ENCODE assay signal across 8 cellular contexts in genomic region chr3:194685723-194686413, GRCh38. TPM values are rescaled to one million over a fixed set of nuclear protein-coding genes. Genes with fewer than 3 reads are reported as not detected.
DNase-seq lines count a peak whose midpoint lies in the region; ATAC-seq lines count a peak whose summit lies in the region.

Gene FAM43A (plus strand): TSS chr3:194685883. CDS start chr3:194686827, 944 bp downstream.

- POLR2A ChIA-PET in activated CD8-positive, alpha-beta memory T cell treated with anti-CD3 and anti-CD28 coated beads for 36 hours (lab: Charles Lee): interaction anchor here (0.6 to 3.0 kb wide), 3 partner anchors 11 to 83 kb away, joined by 3 to 18 read pairs (median 16); partner anchors contain the start of gene LSG1

- no peaks in the 10 kb centered on the region for H3K27me3 ChIP-seq in effector memory CD4-positive, alpha-beta T cell (replicated peaks; ENCODE audit: control insufficient read depth, insufficient read depth, low read length, poor library complexity, severe bottlenecking)

- DNase-seq in A172 (ENCODE audit: low spot score) (peak; percentile 90), NCI-H82 treated with DMSO at 0.1 percent for 48 hours (lab: John Stamatoyannopoulos, UW; ENCODE audit: unreplicated experiment) (peak; percentile 72), lung microvascular endothelial cell (ENCODE audit: low read depth in 2 of 2) (peak; percentile 97)
- peak; percentile 33 to 57 (median 52) for DNase-seq in effector memory CD4-positive, alpha-beta T cell
- DNase-seq in stimulated activated CD4-positive, alpha-beta T cell treated with anti-CD3 and anti-CD28 coated beads, TNF-alpha, amount 100 ng/mL, for 1 hour (ENCODE audit: low read depth in 3 of 3, low spot score in 1 of 3): peak; percentile 27 to 65 (median 59)

- H3K9me3 ChIP-seq in effector memory CD4-positive, alpha-beta T cell (ENCODE audit: control insufficient read depth, low read length): no peaks in the 10 kb centered on the region

- H3K4me3 ChIP-seq in effector memory CD4-positive, alpha-beta T cell (ENCODE audit: insufficient read depth, low read depth, low read length, poor library complexity, severe bottlenecking): peak within 1 kb of the TSS; percentile 81

- CTCF ChIA-PET in activated CD8-positive, alpha-beta memory T cell treated with anti-CD3 and anti-CD28 coated beads for 36 hours (lab: Charles Lee): interaction anchor here (0.6 to 5.6 kb wide), 8 partner anchors 10 to 860 kb away, joined by 3 to 48 read pairs (median 6); partner anchors contain the start of genes LSG1 and XXYLT1

- H3K27ac ChIP-seq in effector memory CD4-positive, alpha-beta T cell (ENCODE audit: insufficient read depth, low read length, poor library complexity, severe bottlenecking): peak within 1 kb of the TSS; percentile 35

- H3K4me1 ChIP-seq in effector memory CD4-positive, alpha-beta T cell (ENCODE audit: control insufficient read depth, insufficient read depth, low read length, poor library complexity, severe bottlenecking): peaks cover 31% of the 10 kb centered on the region

- ATAC-seq in GM18511 (IDR thresholded peaks at IDR 0.05; ENCODE audit: unreplicated experiment): peak; percentile 37
- peak; percentile 31 for ATAC-seq in HG03460 (IDR thresholded peaks at IDR 0.05; ENCODE audit: unreplicated experiment)

- no peaks in the 10 kb centered on the region for H3K36me3 ChIP-seq in effector memory CD4-positive, alpha-beta T cell (ENCODE audit: control insufficient read depth, insufficient read depth, low read length)

RNA-seq across cellular contexts. Expression of gene FAM43A, which starts in this region (rescaled TPM):
- total RNA-seq in A172 (2014; rRNA removed; shearing (Covaris generic)): 8.2 and 10.4 TPM in 2 replicates
- total RNA-seq in activated CD8-positive, alpha-beta memory T cell treated with anti-CD3 and anti-CD28 coated beads for 36 hours: 10 to 100 TPM; 12.5 to 12.9 TPM
- 93.1 and 227 TPM in 2 replicates for total RNA-seq in lung microvascular endothelial cell

Comparison
In these comparisons a context has a peak if more than half of its experiments do, and no peak if none do; other contexts are left out.
1. Peak in every context shown above with its lines: DNase-seq, ATAC-seq, H3K4me3 ChIP-seq and H3K27ac ChIP-seq.